In the genomic region with DNA sequence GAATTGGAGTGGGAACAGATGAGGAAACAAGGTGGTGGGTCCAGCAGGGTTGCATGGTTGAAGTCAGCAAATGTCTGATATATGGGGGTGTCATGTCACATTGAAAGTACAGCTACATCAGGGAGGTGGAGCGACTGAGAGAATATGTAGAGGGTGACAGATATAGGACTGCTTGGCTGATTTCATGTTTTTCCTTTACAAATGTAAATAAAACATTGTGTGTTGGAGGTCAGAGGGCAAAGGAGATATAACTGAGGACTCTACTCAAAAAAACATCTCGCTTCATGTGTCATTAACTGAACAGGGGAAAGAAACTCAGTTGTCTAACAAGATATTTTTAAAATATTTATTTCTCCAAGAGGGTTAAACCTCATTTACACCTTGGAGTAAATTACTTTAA, we compare ENCODE assay signal across 6 cellular contexts.
"Had no signal": no experiment of that assay in that cellular context is flagged by ENCODE, and none has a peak within 500 bp of the region (broad histone marks: within the 10 kb centered on the region; RNA-seq: fewer than 3 reads in every experiment).

No MANE protein-coding gene starts in this region.

- H3K4me1 Mint-ChIP-seq: GM23338, H9 had no signal

- H3K9me3 Mint-ChIP-seq: GM23338, H9, IgD-negative memory B cell had no signal

- H3K27ac ChIP-seq: HL-60 had no signal

- H3K4me3 ChIP-seq: GM23338 had no signal

- H3K27me3 Mint-ChIP-seq: IgD-negative memory B cell had no signal

- H3K4me3 Mint-ChIP-seq: GM23338, H9, IgD-negative memory B cell had no signal

- H3K27ac Mint-ChIP-seq: GM23338, H9 had no signal

- DNase-seq: H9, HCEC 1CT, KBM-7 had no signal

- ATAC-seq: GM23338 had no signal
